Comparison of ENCODE assay signal across 1 cellular context in the genomic region with DNA sequence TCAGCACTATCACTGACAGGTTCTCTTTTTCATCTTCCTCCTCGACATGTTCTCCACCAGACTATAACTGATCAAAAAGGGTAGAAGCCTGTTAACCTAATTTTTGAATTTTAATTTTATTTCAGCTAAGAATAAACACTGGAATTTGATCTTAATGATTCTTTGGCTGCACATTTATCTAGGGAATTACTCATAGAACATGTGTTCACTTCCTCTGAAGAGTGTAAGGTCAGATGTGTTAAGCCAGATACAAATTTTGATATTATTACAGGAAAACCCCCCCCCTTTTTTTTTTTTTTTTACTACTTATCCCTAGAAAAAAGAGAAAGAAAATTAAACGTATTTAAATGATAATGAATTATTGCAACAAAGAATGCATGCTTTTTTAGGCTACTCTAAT.
TF ChIP-seq lines count a peak whose summit lies in the region.

No MANE protein-coding gene starts in this region.

TF ChIP-seq in GM23338, 12 proteins besides CTCF, POLR2A, EP300 and RAD21 (continued from another document):
- no peak for TF ChIP-seq ZNF462 (CRISPR knock-in tag; IDR thresholded peaks at IDR 0.05)
- no peak for TF ChIP-seq NANOG (IDR thresholded peaks at IDR 0.05; ENCODE audit: borderline replicate concordance)
- TF ChIP-seq EZH2phosphoT487 (IDR thresholded peaks at IDR 0.05; ENCODE audit: unreplicated experiment): no peak
